7 cellular contexts compared by ENCODE assay signal in genomic region chr9:112166176-112167140, GRCh38. TPM values are rescaled to one million over a fixed set of nuclear protein-coding genes. Genes with fewer than 3 reads are reported as not detected.
DNase-seq lines count a peak whose midpoint lies in the region; ATAC-seq and TF ChIP-seq lines count a peak whose summit lies in the region.

No MANE protein-coding gene starts in this region.

- no peak overlapping the region for H3K4me3 Mint-ChIP-seq in stimulated activated effector memory CD8-positive, alpha-beta T cell treated with anti-CD3 and anti-CD28 coated beads, Interleukin-12 subunit alpha, Interleukin-12 subunit beta, amount 100 ng/mL, for 72 hours
- H3K4me3 Mint-ChIP-seq in activated T-cell treated with anti-CD3 and anti-CD28 coated beads, Interleukin-2, amount 50 U/mL, for 72 hours: no peak overlapping the region

- peak overlapping the region; percentile 16 for H3K27ac Mint-ChIP-seq in stimulated activated effector memory CD8-positive, alpha-beta T cell treated with anti-CD3 and anti-CD28 coated beads, Interleukin-12 subunit alpha, Interleukin-12 subunit beta, amount 100 ng/mL, for 72 hours
- H3K27ac Mint-ChIP-seq in activated T-cell treated with anti-CD3 and anti-CD28 coated beads, Interleukin-2, amount 50 U/mL, for 72 hours: no peak overlapping the region

- 77 to 81% methylated on average over 12 of the region's 12 CpGs for WGBS in sigmoid colon, 2 donors

- TF ChIP-seq EP300 in sigmoid colon (IDR thresholded peaks at IDR 0.05): no peak

- intact Hi-C loops in ascending aorta (cut with DNase I): loop anchor here (5.0 kb wide), 1 partner anchor 551 kb away; the partner anchor contains the start of gene INIP
- intact Hi-C loops in left ventricle myocardium inferior (cut with micrococcal nuclease): no loop called here
- intact Hi-C loops in sigmoid colon (cut with DNase I): no loop called here

- H3K4me3 ChIP-seq in ascending aorta (no peak overlapping the region), left ventricle myocardium inferior (no peak overlapping the region), sigmoid colon (no peak overlapping the region)

- H3K4me1 ChIP-seq in ascending aorta (no peaks in the 10 kb centered on the region), left ventricle myocardium inferior (no peaks in the 10 kb centered on the region), sigmoid colon (no peaks in the 10 kb centered on the region)

- no peak for ATAC-seq in stimulated activated effector memory CD8-positive, alpha-beta T cell treated with anti-CD3 and anti-CD28 coated beads, Interleukin-12 subunit alpha, Interleukin-12 subunit beta, amount 100 ng/mL, for 72 hours
- ATAC-seq in HG02763 (IDR thresholded peaks at IDR 0.05; ENCODE audit: unreplicated experiment): no peak
- no peak for ATAC-seq in activated T-cell treated with anti-CD3 and anti-CD28 coated beads, Interleukin-2, amount 50 U/mL, for 72 hours (replicated peaks in 1 of 2)

- no peaks in the 10 kb centered on the region for H3K27me3 ChIP-seq in ascending aorta
- no peaks in the 10 kb centered on the region for H3K27me3 ChIP-seq in left ventricle myocardium inferior (ENCODE audit: low read depth)
- no peaks in the 10 kb centered on the region for H3K27me3 ChIP-seq in sigmoid colon

- H3K9me3 ChIP-seq in ascending aorta (no peaks in the 10 kb centered on the region), left ventricle myocardium inferior (replicated peaks) (no peaks in the 10 kb centered on the region), sigmoid colon (no peaks in the 10 kb centered on the region)

- peak overlapping the region; percentile 13 to 20 for H3K27ac ChIP-seq in ascending aorta
- H3K27ac ChIP-seq in left ventricle myocardium inferior (replicated peaks): peak overlapping the region; percentile 68
- H3K27ac ChIP-seq in sigmoid colon: no peak overlapping the region

- H3K9me3 Mint-ChIP-seq in stimulated activated effector memory CD8-positive, alpha-beta T cell treated with anti-CD3 and anti-CD28 coated beads, Interleukin-12 subunit alpha, Interleukin-12 subunit beta, amount 100 ng/mL, for 72 hours: no peaks in the 10 kb centered on the region
- H3K9me3 Mint-ChIP-seq in activated T-cell treated with anti-CD3 and anti-CD28 coated beads, Interleukin-2, amount 50 U/mL, for 72 hours: no peaks in the 10 kb centered on the region

- DNase-seq in HT-29 (ENCODE audit: low spot score) (peak; percentile 80), ascending aorta (ENCODE audit: low spot score in 2 of 2) (no peak), left ventricle myocardium inferior (no peak), sigmoid colon (no peak)
- no peak for DNase-seq in stimulated activated effector memory CD8-positive, alpha-beta T cell treated with anti-CD3 and anti-CD28 coated beads, Interleukin-12 subunit alpha, Interleukin-12 subunit beta, amount 100 ng/mL, for 72 hours (ENCODE audit: low spot score in 2 of 2)
- DNase-seq in activated T-cell treated with anti-CD3 and anti-CD28 coated beads, Interleukin-2, amount 50 U/mL, for 72 hours: no peak

- H3K36me3 Mint-ChIP-seq in stimulated activated effector memory CD8-positive, alpha-beta T cell treated with anti-CD3 and anti-CD28 coated beads, Interleukin-12 subunit alpha, Interleukin-12 subunit beta, amount 100 ng/mL, for 72 hours: no peaks in the 10 kb centered on the region
- no peaks in the 10 kb centered on the region for H3K36me3 Mint-ChIP-seq in activated T-cell treated with anti-CD3 and anti-CD28 coated beads, Interleukin-2, amount 50 U/mL, for 72 hours (ENCODE audit: insufficient read depth in 2 of 2)

- H3K4me1 Mint-ChIP-seq in stimulated activated effector memory CD8-positive, alpha-beta T cell treated with anti-CD3 and anti-CD28 coated beads, Interleukin-12 subunit alpha, Interleukin-12 subunit beta, amount 100 ng/mL, for 72 hours: peaks cover 45% of the 10 kb centered on the region
- peaks cover 31% of the 10 kb centered on the region for H3K4me1 Mint-ChIP-seq in activated T-cell treated with anti-CD3 and anti-CD28 coated beads, Interleukin-2, amount 50 U/mL, for 72 hours (ENCODE audit: low read depth)

- H3K36me3 ChIP-seq in ascending aorta (no peaks in the 10 kb centered on the region), left ventricle myocardium inferior (no peaks in the 10 kb centered on the region), sigmoid colon (no peaks in the 10 kb centered on the region)

- no peak for TF ChIP-seq POLR2A in sigmoid colon (IDR thresholded peaks at IDR 0.05)

- TF ChIP-seq CTCF in ascending aorta (IDR thresholded peaks at IDR 0.05) (peak; percentile 9 to 58 (median 42)), left ventricle myocardium inferior (IDR thresholded peaks at IDR 0.05; ENCODE audit: borderline replicate concordance) (peak; percentile 13), sigmoid colon (IDR thresholded peaks at IDR 0.05) (no peak)

- H3K27me3 Mint-ChIP-seq in activated T-cell treated with anti-CD3 and anti-CD28 coated beads, Interleukin-2, amount 50 U/mL, for 72 hours (ENCODE audit: low read depth): no peaks in the 10 kb centered on the region

RNA-seq across cellular contexts. Expression of gene SUSD1, which starts 8.6 kb away (rescaled TPM):
- 11.2 and 15.0 TPM in 2 replicates for total RNA-seq in HT-29 (2014; rRNA removed; shearing (Covaris generic))
- 13.0 TPM for total RNA-seq in ascending aorta
- total RNA-seq in left ventricle myocardium inferior: 5.1 TPM
- total RNA-seq in activated T-cell treated with anti-CD3 and anti-CD28 coated beads, Interleukin-2, amount 50 U/mL, for 72 hours: 1 to 10 TPM; 6.6 to 9.9 TPM
- total RNA-seq in sigmoid colon: 1 to 10 TPM; 3.8 to 6.4 (median 4.6) TPM
- 10 to 100 TPM in 1 of 3 donors, 1 to 10 TPM in 2; 1.8 to 10.7 (median 5.5) TPM for polyA plus RNA-seq in sigmoid colon

Comparison
In these comparisons a context has a peak if more than half of its experiments do, and no peak if none do; other contexts are left out.
1. H3K27ac ChIP-seq: peak in ascending aorta (2 of 2) and left ventricle myocardium inferior (single experiment); none in sigmoid colon (0 of 4).
2. CTCF ChIP-seq: peak in ascending aorta (3 of 3) and left ventricle myocardium inferior (single experiment); none in sigmoid colon (0 of 4).